In the genomic region with DNA sequence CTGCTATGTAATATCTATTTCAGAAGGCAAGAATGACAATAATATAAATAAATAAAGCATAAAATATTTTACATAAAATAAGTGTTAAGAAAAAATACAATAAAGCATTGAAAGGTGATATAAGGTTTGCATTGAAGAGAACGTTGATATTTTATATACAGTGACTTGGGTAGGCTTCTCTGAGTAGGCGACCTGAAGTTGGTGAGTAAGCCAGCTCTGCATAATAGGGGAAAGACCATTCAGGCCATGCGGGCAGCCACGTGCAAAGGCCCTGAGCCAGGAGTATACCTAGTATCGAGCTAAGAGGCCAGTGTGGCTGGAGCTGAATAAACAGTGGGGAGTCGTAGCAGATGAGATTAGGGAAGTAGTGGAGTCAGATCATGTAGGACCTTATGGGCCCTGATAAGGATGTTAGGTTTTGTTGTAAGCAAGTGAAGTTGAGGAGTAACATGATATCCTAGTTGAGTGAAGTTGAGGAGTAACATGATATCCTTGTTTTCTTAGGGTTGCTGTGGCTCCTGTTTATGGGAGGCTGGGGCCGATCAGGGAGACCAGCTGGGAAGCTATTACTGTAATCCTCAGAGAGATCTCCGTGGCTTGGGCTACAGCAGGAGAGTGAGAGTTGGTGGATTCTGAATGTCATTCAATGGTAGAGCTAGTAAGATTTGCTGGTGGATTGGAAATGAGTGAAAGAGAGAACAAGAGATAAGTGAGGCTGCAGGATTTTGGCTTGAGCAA, we compare ENCODE assay signal across 13 cellular contexts. TPM values are rescaled to one million over a fixed set of nuclear protein-coding genes. Genes with fewer than 3 reads are reported as not detected.
A peak's percentile ranks its signal among the peaks of the same experiment; 100 is the strongest.
DNase-seq lines count a peak whose midpoint lies in the region; ATAC-seq and TF ChIP-seq lines count a peak whose summit lies in the region.
"Had no signal": no experiment of that assay in that cellular context is flagged by ENCODE, and none has a peak within 500 bp of the region (broad histone marks: within the 10 kb centered on the region; RNA-seq: fewer than 3 reads in every experiment).

No MANE protein-coding gene starts in this region.

- peak; percentile 8 for DNase-seq in NCI-H1436 (lab: John Stamatoyannopoulos, UW)
- DNase-seq in NCI-H1436 treated with DMSO at 0.1 percent for 48 hours (lab: John Stamatoyannopoulos, UW): no peak
- peak; percentile 97 for DNase-seq in NCI-H82 treated with DMSO at 0.1 percent for 48 hours (lab: John Stamatoyannopoulos, UW; ENCODE audit: unreplicated experiment)
- peak; percentile 61 for DNase-seq in fibroblast of mammary gland (ENCODE audit: low read depth)
- DNase-seq in stromal cell of bone marrow (ENCODE audit: low read depth): peak; percentile 18
- no peak for DNase-seq in SKM-1 treated with dmso at 0.1 percent for 144 hours (lab: John Stamatoyannopoulos, UW; ENCODE audit: unreplicated experiment)
- DNase-seq in activated T-helper 2 cell treated with anti-CD3 and anti-CD28 coated beads, Interferon-gamma antibody, Interleukin-2, Interleukin-4, amounts not matched to agents 10 μg/mL and 5 μg/mL and 100 μg/mL, durations not matched to agents 14 hours and 24 hours and 36 hours (ENCODE audit: low spot score): no peak
- DNase-seq: 8988T; activated CD8-positive, alpha-beta memory T cell treated with anti-CD3 and anti-CD28 coated beads, Interleukin-2, amount 50 U/mL, for 4 hours; amniotic stem cell; effector memory CD4-positive, alpha-beta T cell; naive B cell had no signal

- peaks cover 15% of the 10 kb centered on the region for H3K36me3 Mint-ChIP-seq in activated T-helper 2 cell treated with anti-CD3 and anti-CD28 coated beads, Interferon-gamma antibody, Interleukin-2, Interleukin-4, amounts not matched to agents 10 μg/mL and 5 μg/mL and 100 μg/mL, durations not matched to agents 14 hours and 24 hours and 36 hours (ENCODE audit: low read depth)

- TF ChIP-seq CTCF in fibroblast of mammary gland (conservative IDR thresholded peaks at IDR 0.05; ENCODE audit: control insufficient read depth, insufficient read depth, low read depth, low read length): no peak

- H3K4me1 Mint-ChIP-seq in activated T-helper 2 cell treated with anti-CD3 and anti-CD28 coated beads, Interferon-gamma antibody, Interleukin-2, Interleukin-4, amounts not matched to agents 10 μg/mL and 5 μg/mL and 100 μg/mL, durations not matched to agents 14 hours and 24 hours and 36 hours (ENCODE audit: low read depth): peaks cover 11% of the 10 kb centered on the region
- H3K4me1 Mint-ChIP-seq: naive B cell had no signal

- intact Hi-C loops in activated T-helper 2 cell treated with anti-CD3 and anti-CD28 coated beads, Interferon-gamma antibody, Interleukin-2, Interleukin-4, amounts not matched to agents 10 μg/mL and 5 μg/mL and 100 μg/mL, durations not matched to agents 14 hours and 24 hours and 36 hours (cut with micrococcal nuclease): no loop called here

- no peak overlapping the region for H3K27ac Mint-ChIP-seq in activated T-helper 2 cell treated with anti-CD3 and anti-CD28 coated beads, Interferon-gamma antibody, Interleukin-2, Interleukin-4, amounts not matched to agents 10 μg/mL and 5 μg/mL and 100 μg/mL, durations not matched to agents 14 hours and 24 hours and 36 hours
- H3K27ac Mint-ChIP-seq: naive B cell had no signal

- H3K4me3 Mint-ChIP-seq in activated T-helper 2 cell treated with anti-CD3 and anti-CD28 coated beads, Interferon-gamma antibody, Interleukin-2, Interleukin-4, amounts not matched to agents 10 μg/mL and 5 μg/mL and 100 μg/mL, durations not matched to agents 14 hours and 24 hours and 36 hours (ENCODE audit: low read depth): no peak overlapping the region
- H3K4me3 Mint-ChIP-seq: naive B cell had no signal

- no peak overlapping the region for H3K4me3 ChIP-seq in fibroblast of mammary gland (ENCODE audit: control insufficient read depth, low read depth, low read length)

- H3K27me3 Mint-ChIP-seq in activated T-helper 2 cell treated with anti-CD3 and anti-CD28 coated beads, Interferon-gamma antibody, Interleukin-2, Interleukin-4, amounts not matched to agents 10 μg/mL and 5 μg/mL and 100 μg/mL, durations not matched to agents 14 hours and 24 hours and 36 hours (ENCODE audit: low read depth): peaks cover 11% of the 10 kb centered on the region

- ATAC-seq in HG03095 (IDR thresholded peaks at IDR 0.05; ENCODE audit: unreplicated experiment): no peak

- H3K9me3 Mint-ChIP-seq in activated T-helper 2 cell treated with anti-CD3 and anti-CD28 coated beads, Interferon-gamma antibody, Interleukin-2, Interleukin-4, amounts not matched to agents 10 μg/mL and 5 μg/mL and 100 μg/mL, durations not matched to agents 14 hours and 24 hours and 36 hours: peaks cover 5% of the 10 kb centered on the region

RNA-seq across cellular contexts. Expression of a gene that starts 22.0 kb away (rescaled TPM):
- total RNA-seq in activated T-helper 2 cell treated with anti-CD3 and anti-CD28 coated beads, Interferon-gamma antibody, Interleukin-2, Interleukin-4, amounts not matched to agents 10 μg/mL and 5 μg/mL and 100 μg/mL, durations not matched to agents 14 hours and 24 hours and 36 hours: 5.4 and 6.1 TPM in 2 replicates

Comparison
In these comparisons a context has a peak if more than half of its experiments do, and no peak if none do; other contexts are left out.
1. DNase-seq: peak in NCI-H1436 (single experiment), NCI-H82 treated with DMSO at 0.1 percent for 48 hours (single experiment), fibroblast of mammary gland (single experiment) and stromal cell of bone marrow (single experiment); none in NCI-H1436 treated with DMSO at 0.1 percent for 48 hours (single experiment), SKM-1 treated with dmso at 0.1 percent for 144 hours (single experiment) and activated T-helper 2 cell treated with anti-CD3 and anti-CD28 coated beads, Interferon-gamma antibody, Interleukin-2, Interleukin-4, amounts not matched to agents 10 μg/mL and 5 μg/mL and 100 μg/mL, durations not matched to agents 14 hours and 24 hours and 36 hours (single experiment).